Comparison of ENCODE assay signal across 12 cellular contexts in genomic region chr2:20611077-20611843, GRCh38. TPM values are rescaled to one million over a fixed set of nuclear protein-coding genes. Genes with fewer than 3 reads are reported as not detected.
DNase-seq lines count a peak whose midpoint lies in the region; ATAC-seq, FAIRE-seq and TF ChIP-seq lines count a peak whose summit lies in the region.
"Had no signal": no experiment of that assay in that cellular context is flagged by ENCODE, and none has a peak within 500 bp of the region (broad histone marks: within the 10 kb centered on the region; RNA-seq: fewer than 3 reads in every experiment).

No MANE protein-coding gene starts in this region.

- no peak overlapping the region for H3K27ac Mint-ChIP-seq in natural killer cell treated with Interleukin-12 subunit alpha and Interleukin-12 subunit beta and Interleukin-15 and Interleukin-18, amount 100 ng/mL, for 72 hours

- no peak for FAIRE-seq in pancreas (lab: Jason Lieb, UNC)
- FAIRE-seq: GM19239 had no signal

- no peak overlapping the region for H3K4me3 Mint-ChIP-seq in natural killer cell treated with Interleukin-12 subunit alpha and Interleukin-12 subunit beta and Interleukin-15 and Interleukin-18, amount 100 ng/mL, for 72 hours

- TF ChIP-seq CTCF in WERI-Rb-1 (IDR thresholded peaks at IDR 0.05; ENCODE audit: low read depth, low read length) = no peak
- no peak for TF ChIP-seq CTCF in pancreas (IDR thresholded peaks at IDR 0.05)

- DNase-seq in Ammon's horn (ENCODE audit: low spot score) (peak; percentile 45), WERI-Rb-1 (peak; percentile 4), Right ventricle myocardium inferior (ENCODE audit: missing footprints) (peak; percentile 84), pancreas (peak in 5 of 6 donors; percentile 38 to 66 (median 42)), NCI-H2196 treated with DMSO at 0.1 percent for 48 hours (lab: John Stamatoyannopoulos, UW; ENCODE audit: unreplicated experiment) (no peak), HEK293T (ENCODE audit: extremely low spot score) (no peak)
- no peak for DNase-seq in natural killer cell treated with Interleukin-12 subunit alpha and Interleukin-12 subunit beta and Interleukin-15 and Interleukin-18, amount 100 ng/mL, for 72 hours (ENCODE audit: low spot score)
- DNase-seq: activated naive CD4-positive, alpha-beta T cell treated with Interleukin-2 at 50 U/mL for 16 hours; OCI-M1; stimulated activated naive CD4-positive, alpha-beta T cell had no signal

- H3K27ac ChIP-seq in WERI-Rb-1 (no peak overlapping the region), pancreas (peak overlapping the region in 3 of 4 donors; percentile 25 to 78 (median 75))

- H3K27me3 ChIP-seq in WERI-Rb-1 (ENCODE audit: insufficient read depth, low read depth, severe bottlenecking) (no peaks in the 10 kb centered on the region), pancreas (no peaks in the 10 kb centered on the region)

- intact Hi-C loops in Right ventricle myocardium inferior (cut with DNase I) = loop anchor here (1.0 kb wide), 1 partner anchor 12 kb away; no protein-coding TSS in a partner anchor
- intact Hi-C loops in pancreas (cut with DNase I) = no loop called here

- no peaks in the 10 kb centered on the region for H3K27me3 Mint-ChIP-seq in natural killer cell treated with Interleukin-12 subunit alpha and Interleukin-12 subunit beta and Interleukin-15 and Interleukin-18, amount 100 ng/mL, for 72 hours

- no peaks in the 10 kb centered on the region for H3K9me3 Mint-ChIP-seq in natural killer cell treated with Interleukin-12 subunit alpha and Interleukin-12 subunit beta and Interleukin-15 and Interleukin-18, amount 100 ng/mL, for 72 hours

- CTCF ChIA-PET in HEK293T (lab: Yijun Ruan, JAX) = no interaction called here

- H3K9me3 ChIP-seq in WERI-Rb-1 (ENCODE audit: severe bottlenecking) (peaks cover 7% of the 10 kb centered on the region), pancreas (no peaks in the 10 kb centered on the region)

- H3K4me1 Mint-ChIP-seq in natural killer cell treated with Interleukin-12 subunit alpha and Interleukin-12 subunit beta and Interleukin-15 and Interleukin-18, amount 100 ng/mL, for 72 hours (ENCODE audit: low read depth in 2 of 2) = peaks cover 0 to 3% of the 10 kb centered on the region in 2 donors

- POLR2A ChIA-PET in HEK293T (lab: Yijun Ruan, JAX) = interaction anchor here (0.7 kb wide), 1 partner anchor 164 kb away, joined by 4 read pairs; the partner anchor contains the start of gene RHOB

- WGBS in pancreas, 2 donors = 56 to 58% methylated on average over 15 of the region's 15 CpGs

- no peaks in the 10 kb centered on the region for H3K36me3 Mint-ChIP-seq in natural killer cell treated with Interleukin-12 subunit alpha and Interleukin-12 subunit beta and Interleukin-15 and Interleukin-18, amount 100 ng/mL, for 72 hours

- H3K36me3 ChIP-seq in WERI-Rb-1 = no peaks in the 10 kb centered on the region
- H3K36me3 ChIP-seq in pancreas = no peaks in the 10 kb centered on the region

- H3K4me3 ChIP-seq in WERI-Rb-1 (ENCODE audit: low read depth, low read length) (no peak overlapping the region), pancreas (no peak overlapping the region)

- ATAC-seq in Right ventricle myocardium inferior (peak; percentile 89), pancreas (peak; percentile 59 to 83 (median 76)), GM21825 (IDR thresholded peaks at IDR 0.05; ENCODE audit: unreplicated experiment) (no peak)
- ATAC-seq in natural killer cell treated with Interleukin-12 subunit alpha and Interleukin-12 subunit beta and Interleukin-15 and Interleukin-18, amount 100 ng/mL, for 72 hours = no peak

- H3K4me1 ChIP-seq in pancreas = peaks cover 0 to 10% (median 0%) of the 10 kb centered on the region in 3 donors

TF ChIP-seq in HEK293T, 16 proteins besides CTCF, POLR2A, EP300 and RAD21:
- TF ChIP-seq LEF1 (IDR thresholded peaks at IDR 0.05; ENCODE audit: borderline replicate concordance) = no peak
- TF ChIP-seq L3MBTL2 (conservative IDR thresholded peaks at IDR 0.05) = no peak
- TF ChIP-seq SP1 (IDR thresholded peaks at IDR 0.05) = no peak
- TF ChIP-seq PKNOX1 (IDR thresholded peaks at IDR 0.05) = no peak

RNA-seq across cellular contexts. Expression of gene HS1BP3, which starts 39.6 kb away (rescaled TPM):
- total RNA-seq in Right ventricle myocardium inferior = 20.1 TPM
- 10 to 100 TPM in 5 of 6 donors, 1 to 10 TPM in 1; 9.5 to 16.8 (median 10.3) TPM for total RNA-seq in pancreas
- polyA plus RNA-seq in pancreas = 10 to 100 TPM; 11.1 to 15.5 TPM
- total RNA-seq in natural killer cell treated with Interleukin-12 subunit alpha and Interleukin-12 subunit beta and Interleukin-15 and Interleukin-18, amount 100 ng/mL, for 72 hours = 1 to 10 TPM; 5.8 to 9.3 TPM

RNA-seq across cellular contexts. Expression of gene GDF7, which starts 55.7 kb away (rescaled TPM):
- total RNA-seq in Right ventricle myocardium inferior (0.46 TPM), pancreas (under 1 TPM; 0.16 to 0.98 (median 0.73) TPM)
- under 1 TPM; 0.19 to 0.89 TPM for polyA plus RNA-seq in pancreas
- under 1 TPM in 1 of 2 donors, not detected in 1; 0.02 TPM for total RNA-seq in natural killer cell treated with Interleukin-12 subunit alpha and Interleukin-12 subunit beta and Interleukin-15 and Interleukin-18, amount 100 ng/mL, for 72 hours

Comparison
In these comparisons a context has a peak if more than half of its experiments do, and no peak if none do; other contexts are left out.
1. DNase-seq: peak in Ammon's horn (single experiment), WERI-Rb-1 (single experiment), Right ventricle myocardium inferior (single experiment) and pancreas (5 of 6); none in natural killer cell treated with Interleukin-12 subunit alpha and Interleukin-12 subunit beta and Interleukin-15 and Interleukin-18, amount 100 ng/mL, for 72 hours (single experiment), NCI-H2196 treated with DMSO at 0.1 percent for 48 hours (single experiment) and HEK293T (single experiment).
2. ATAC-seq: peak in Right ventricle myocardium inferior (single experiment) and pancreas (4 of 4); none in natural killer cell treated with Interleukin-12 subunit alpha and Interleukin-12 subunit beta and Interleukin-15 and Interleukin-18, amount 100 ng/mL, for 72 hours (0 of 2) and GM21825 (single experiment).